Comparison of ENCODE assay signal across 9 cellular contexts in genomic region chr10:113087082-113088029, GRCh38.
DNase-seq lines count a peak whose midpoint lies in the region; ATAC-seq, FAIRE-seq and TF ChIP-seq lines count a peak whose summit lies in the region.
"Had no signal": no experiment of that assay in that cellular context is flagged by ENCODE, and none has a peak within 500 bp of the region (broad histone marks: within the 10 kb centered on the region; RNA-seq: fewer than 3 reads in every experiment).

No MANE protein-coding gene starts in this region.

- intact Hi-C loops in pancreas (cut with DNase I): no loop called here

- no peak overlapping the region for H3K4me2 ChIP-seq in fibroblast of lung (ENCODE audit: extremely low read depth, insufficient read depth, low read length)

- CTCF ChIA-PET in RWPE1 (lab: Yijun Ruan, JAX): interaction anchor here (0.7 kb wide), 2 partner anchors 199 to 1015 kb away, joined by 3 read pairs; no protein-coding TSS in a partner anchor

- H3K9me3 ChIP-seq in fibroblast of lung (ENCODE audit: control insufficient read depth, insufficient read depth, low read depth, low read length) (no peaks in the 10 kb centered on the region), pancreas (no peaks in the 10 kb centered on the region)

- H3K79me2 ChIP-seq in fibroblast of lung (ENCODE audit: control insufficient read depth, insufficient read depth, low read length): peaks cover 3% of the 10 kb centered on the region

- peak; percentile 57 for FAIRE-seq in pancreas (lab: Jason Lieb, UNC)

- POLR2A ChIA-PET in RWPE1 (lab: Yijun Ruan, JAX; ENCODE audit: low non-redundant PET): no interaction called here

- H3K9ac ChIP-seq in fibroblast of lung (ENCODE audit: insufficient read depth, low read length): no peak overlapping the region

- H3K4me1 ChIP-seq in fibroblast of lung (ENCODE audit: control insufficient read depth, extremely low read depth, insufficient read depth, low read length) (peaks cover 18% of the 10 kb centered on the region), pancreas (peaks cover 22 to 32% (median 25%) of the 10 kb centered on the region in 3 donors)

- H2AFZ ChIP-seq in fibroblast of lung (ENCODE audit: low read length): no peak overlapping the region

- no peaks in the 10 kb centered on the region for H3K27me3 ChIP-seq in fibroblast of lung (ENCODE audit: control insufficient read depth, insufficient read depth, low read length)
- no peaks in the 10 kb centered on the region for H3K27me3 ChIP-seq in pancreas
- H3K27me3 ChIP-seq: cardiac muscle cell had no signal

- TF ChIP-seq CTCF in RWPE1 (conservative IDR thresholded peaks at IDR 0.05; ENCODE audit: low read depth) (no peak), fibroblast of lung (conservative IDR thresholded peaks at IDR 0.05 in 1 of 2, IDR thresholded peaks at IDR 0.05 in 1 of 2; ENCODE audit: low read depth in 1 of 2, low read length in 2 of 2) (no peak), pancreas (IDR thresholded peaks at IDR 0.05) (no peak)

- DNase-seq in EH (ENCODE audit: low read depth) (peak; percentile 99), RWPE1 (ENCODE audit: low spot score) (peak; percentile 93), fibroblast of lung (ENCODE audit: low read depth in 2 of 2) (peak; percentile 99 to 100), pancreas (peak in 3 of 6 donors; percentile 27 to 69 (median 49)), COR-L47 (lab: John Stamatoyannopoulos, UW) (no peak), D341Med (ENCODE audit: low spot score) (no peak)

- H4K20me1 ChIP-seq in fibroblast of lung (ENCODE audit: control insufficient read depth, extremely low read depth, insufficient read depth, low read length): no peaks in the 10 kb centered on the region

- ATAC-seq in pancreas: peak; percentile 54 to 90 (median 74)
- no peak for ATAC-seq in GM21825 (IDR thresholded peaks at IDR 0.05; ENCODE audit: unreplicated experiment)
- no peak for ATAC-seq in HG02973 (IDR thresholded peaks at IDR 0.05; ENCODE audit: unreplicated experiment)

- H3K36me3 ChIP-seq in fibroblast of lung (ENCODE audit: control insufficient read depth, insufficient read depth, low read length): peaks cover 2% of the 10 kb centered on the region
- H3K36me3 ChIP-seq in pancreas: no peaks in the 10 kb centered on the region

- 76 to 80% methylated on average over 11 of the region's 11 CpGs for WGBS in pancreas, 2 donors

- H3K4me3 ChIP-seq in fibroblast of lung (replicated peaks in 1 of 4; ENCODE audit: control extremely low read depth in 1 of 4, insufficient read depth in 1 of 4, low read depth in 3 of 4, low read length in 4 of 4) (no peak overlapping the region), pancreas (no peak overlapping the region)
- H3K4me3 ChIP-seq: cardiac muscle cell had no signal

- H3K27ac ChIP-seq in RWPE1 (peak overlapping the region; percentile 87), fibroblast of lung (ENCODE audit: insufficient read depth, low read length) (peak overlapping the region; percentile 58), pancreas (peak overlapping the region in 2 of 4 donors; percentile 59 to 67)
- H3K27ac ChIP-seq: cardiac muscle cell had no signal

Comparison
In these comparisons a context has a peak if more than half of its experiments do, and no peak if none do; other contexts are left out.
1. DNase-seq: peak in EH (single experiment), RWPE1 (single experiment) and fibroblast of lung (2 of 2); none in COR-L47 (single experiment) and D341Med (single experiment).
2. ATAC-seq: peak in pancreas (4 of 4); none in GM21825 (single experiment) and HG02973 (single experiment).